ENCODE assay signal across 19 cellular contexts in the genomic region with DNA sequence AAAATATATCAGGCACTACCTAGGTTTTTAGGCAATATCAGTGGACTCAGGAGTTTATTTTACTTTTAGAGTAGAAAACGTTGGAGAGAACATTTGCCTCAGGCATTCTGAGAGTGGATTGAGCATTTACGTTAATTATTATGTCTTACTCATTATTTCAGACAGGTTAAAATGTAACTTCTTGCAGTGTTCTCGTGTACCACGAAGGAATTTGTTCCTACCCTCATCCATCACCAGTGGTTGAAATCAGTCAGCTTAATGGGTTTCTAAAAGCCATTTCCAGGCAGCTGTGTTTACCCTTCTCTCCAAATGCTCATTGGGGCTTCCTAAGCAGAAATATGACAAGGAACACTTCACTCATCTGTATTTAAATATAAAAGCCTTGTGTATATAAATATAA. TPM values are rescaled to one million over a fixed set of nuclear protein-coding genes. Genes with fewer than 3 reads are reported as not detected.
DNase-seq lines count a peak whose midpoint lies in the region; ATAC-seq, FAIRE-seq and TF ChIP-seq lines count a peak whose summit lies in the region.
"Had no signal": no experiment of that assay in that cellular context is flagged by ENCODE, and none has a peak within 500 bp of the region (broad histone marks: within the 10 kb centered on the region; RNA-seq: fewer than 3 reads in every experiment).

No MANE protein-coding gene starts in this region.

- H3K9me3 ChIP-seq in lung (ENCODE audit: control insufficient read depth in 2 of 2, insufficient read depth in 1 of 2, low read length in 1 of 2): no peaks in the 10 kb centered on the region
- H3K9me3 ChIP-seq: stomach, uterus had no signal

- no peak overlapping the region for H3K4me3 Mint-ChIP-seq in WTC11
- H3K4me3 Mint-ChIP-seq: nephron progenitor cell had no signal

- no peaks in the 10 kb centered on the region for H3K4me1 Mint-ChIP-seq in WTC11

- no peaks in the 10 kb centered on the region for H3K27me3 ChIP-seq in lung (ENCODE audit: control insufficient read depth, insufficient read depth)
- H3K27me3 ChIP-seq: stomach, uterus had no signal

- DNase-seq in DMS53 treated with DMSO at 0.1 percent for 48 hours (lab: John Stamatoyannopoulos, UW; ENCODE audit: unreplicated experiment) (peak; percentile 90), NCI-H1105 (lab: John Stamatoyannopoulos, UW) (peak; percentile 78), RCC 7860 (ENCODE audit: low spot score) (peak; percentile 35), lung (ENCODE audit: low spot score) (no peak), GM03348 (ENCODE audit: low spot score) (no peak), WTC11 (ENCODE audit: low spot score) (no peak)
- DNase-seq: activated CD8-positive, alpha-beta memory T cell treated with anti-CD3 and anti-CD28 coated beads for 24 hours; central memory CD4-positive, alpha-beta T cell; effector CD8-positive, alpha-beta T cell; mammary epithelial cell; MM.1S; nephron progenitor cell; stomach; uterus had no signal

- H3K27ac ChIP-seq in lung (ENCODE audit: low read depth in 1 of 2, low read length in 1 of 2): no peak overlapping the region
- H3K27ac ChIP-seq: stomach, uterus, VCaP had no signal

- POLR2A ChIA-PET in WTC11 (lab: Charles Lee): no interaction called here

- H3K36me3 ChIP-seq in lung (ENCODE audit: control insufficient read depth in 2 of 2, insufficient read depth in 2 of 2, low read length in 2 of 2): no peaks in the 10 kb centered on the region
- H3K36me3 ChIP-seq: stomach, uterus had no signal

- FAIRE-seq in RCC 7860 (lab: Jason Lieb, UNC): peak; percentile 93
- FAIRE-seq: D721Med had no signal

- no peaks in the 10 kb centered on the region for H3K27me3 Mint-ChIP-seq in WTC11 (ENCODE audit: low read depth)

- H3K27ac Mint-ChIP-seq in WTC11: no peak overlapping the region
- H3K27ac Mint-ChIP-seq: nephron progenitor cell had no signal

- WGBS in lung, 2 donors: 41 to 63% methylated on average over 4 of the region's 4 CpGs

- no peaks in the 10 kb centered on the region for H3K36me3 Mint-ChIP-seq in WTC11

- peak; percentile 63 for ATAC-seq in lung (ENCODE audit: insufficient read depth, low FRiP score)
- no peak for ATAC-seq in WTC11
- no peak for ATAC-seq in HG03097 (IDR thresholded peaks at IDR 0.05; ENCODE audit: low FRiP score, unreplicated experiment)
- ATAC-seq in GM21447 (IDR thresholded peaks at IDR 0.05; ENCODE audit: unreplicated experiment): no peak
- ATAC-seq: Panc1 had no signal

- TF ChIP-seq CTCF in lung (IDR thresholded peaks at IDR 0.05; ENCODE audit: control extremely low read depth, extremely low read depth) (no peak), WTC11 (IDR thresholded peaks at IDR 0.05) (no peak)

- no peaks in the 10 kb centered on the region for H3K4me1 ChIP-seq in lung (ENCODE audit: control insufficient read depth in 2 of 2, insufficient read depth in 2 of 2, low read length in 2 of 2)
- H3K4me1 ChIP-seq: stomach, uterus had no signal

- CTCF ChIA-PET in WTC11 (lab: Charles Lee): no interaction called here

- H3K4me3 ChIP-seq in lung: no peak overlapping the region
- H3K4me3 ChIP-seq: stomach, uterus had no signal

- H3K9me3 Mint-ChIP-seq in WTC11: peaks cover 4% of the 10 kb centered on the region; the same call in 1 of the 2 replicates

TF ChIP-seq in WTC11, 78 proteins besides CTCF, POLR2A, EP300 and RAD21:
- TF ChIP-seq ZNF317 (CRISPR knock-in tag; IDR thresholded peaks at IDR 0.05; ENCODE audit: borderline replicate concordance, low read depth) (no peak), RELA (CRISPR knock-in tag; IDR thresholded peaks at IDR 0.05; ENCODE audit: borderline replicate concordance) (no peak), MXD4 (CRISPR knock-in tag; IDR thresholded peaks at IDR 0.05; ENCODE audit: borderline replicate concordance) (no peak), RORB (CRISPR knock-in tag; IDR thresholded peaks at IDR 0.05) (no peak), FOXK1 (CRISPR knock-in tag; IDR thresholded peaks at IDR 0.05) (no peak)
- TF ChIP-seq, protein P1, sequence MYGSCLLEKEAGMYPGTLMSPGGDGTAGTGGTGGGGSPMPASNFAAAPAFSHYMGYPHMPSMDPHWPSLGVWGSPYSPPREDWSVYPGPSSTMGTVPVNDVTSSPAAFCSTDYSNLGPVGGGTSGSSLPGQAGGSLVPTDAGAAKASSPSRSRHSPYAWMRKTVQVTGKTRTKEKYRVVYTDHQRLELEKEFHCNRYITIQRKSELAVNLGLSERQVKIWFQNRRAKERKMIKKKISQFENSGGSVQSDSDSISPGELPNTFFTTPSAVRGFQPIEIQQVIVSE (CRISPR knock-in tag; IDR thresholded peaks at IDR 0.05; ENCODE audit: borderline replicate concordance): no peak
- TF ChIP-seq, protein P2, sequence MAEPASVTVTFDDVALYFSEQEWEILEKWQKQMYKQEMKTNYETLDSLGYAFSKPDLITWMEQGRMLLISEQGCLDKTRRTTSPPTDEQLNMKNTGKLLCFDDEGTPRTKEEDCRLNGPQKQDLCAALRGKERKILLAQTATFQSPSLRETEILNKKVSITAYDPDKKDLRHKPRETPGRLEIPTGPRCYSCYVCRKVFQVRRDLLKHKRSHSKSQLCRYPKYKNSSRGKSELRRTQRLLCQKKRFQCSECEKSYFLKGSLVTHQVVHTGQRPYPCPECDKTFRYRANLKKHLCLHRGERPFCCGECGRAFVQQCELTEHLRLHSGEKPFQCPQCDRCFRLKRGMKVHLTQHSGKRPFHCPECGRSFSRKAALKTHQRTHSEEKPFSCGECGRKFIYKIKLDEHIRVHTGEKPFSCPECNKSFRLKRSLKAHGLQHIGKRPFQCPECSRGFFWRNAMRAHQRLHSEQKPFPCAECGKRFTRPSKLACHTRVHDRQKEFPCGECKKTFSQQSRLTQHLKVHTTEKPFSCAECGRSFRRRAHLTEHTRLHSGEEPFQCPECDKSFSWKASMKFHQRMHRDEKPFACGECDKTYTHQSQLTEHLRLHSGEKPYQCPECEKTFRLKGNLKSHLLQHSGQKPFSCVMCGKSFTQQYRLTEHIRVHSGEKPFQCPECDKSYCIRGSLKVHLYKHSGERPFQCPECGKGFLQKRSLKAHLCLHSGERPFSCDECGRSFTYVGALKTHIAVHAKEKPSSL (CRISPR knock-in tag; conservative IDR thresholded peaks at IDR 0.05): no peak

RNA-seq across cellular contexts. Expression of a gene that starts 9.1 kb away (rescaled TPM):
- total RNA-seq in lung (100 to 1,000 TPM; 437 to 480 TPM), WTC11 (2021) (1,504 to 1,616 TPM (median 1,559 TPM) in 3 replicates)
- polyA plus RNA-seq in lung: 100 to 1,000 TPM; 370 to 551 TPM

Comparison
In these comparisons a context has a peak if more than half of its experiments do, and no peak if none do; other contexts are left out.
1. DNase-seq: peak in DMS53 treated with DMSO at 0.1 percent for 48 hours (single experiment), NCI-H1105 (single experiment) and RCC 7860 (single experiment); none in lung (single experiment), GM03348 (single experiment) and WTC11 (single experiment).